Comparison of ENCODE assay signal across 38 cellular contexts in genomic region chr7:89514970-89515369, GRCh38.
"Had no signal": no experiment of that assay in that cellular context is flagged by ENCODE, and none has a peak within 500 bp of the region (broad histone marks: within the 10 kb centered on the region; RNA-seq: fewer than 3 reads in every experiment).

No MANE protein-coding gene starts in this region.

- H3K9me3 Mint-ChIP-seq: activated CD4-positive, alpha-beta memory T cell treated with anti-CD3 and anti-CD28 coated beads, Interleukin-2, amount 10 ng/mL, durations not matched to agents 7 days and 5 days; activated CD4-positive, alpha-beta T cell treated with anti-CD3 and anti-CD28 coated beads, Interleukin-2, amount 10 ng/mL, durations not matched to agents 7 days and 5 days; activated naive CD4-positive, alpha-beta T cell treated with anti-CD3 and anti-CD28 coated beads, Interleukin-2, amount 10 ng/mL, durations not matched to agents 7 days and 5 days; activated naive CD4-positive, alpha-beta T cell treated with anti-CD3 and anti-CD28 coated beads, Interleukin-2, amount 50 U/mL, for 24 hours; activated naive CD8-positive, alpha-beta T cell treated with anti-CD3 and anti-CD28 coated beads, Interleukin-2, amount 10 ng/mL, durations not matched to agents 7 days and 5 days; activated naive CD8-positive, alpha-beta T cell treated with anti-CD3 and anti-CD28 coated beads, Interleukin-2, amount 50 U/mL, for 24 hours; activated T-cell treated with anti-CD3 and anti-CD28 coated beads, Interleukin-2, amount 50 U/mL, for 24 hours; activated T-helper 2 cell treated with anti-CD3 and anti-CD28 coated beads, Interferon-gamma antibody, Interleukin-2, Interleukin-4, amounts not matched to agents 10 μg/mL and 5 μg/mL and 100 μg/mL, durations not matched to agents 14 hours and 24 hours and 36 hours; brain; T-helper 1 cell treated with Interleukin-12 subunit alpha and Interleukin-12 subunit beta and Interleukin-4 antibody, amounts not matched to agents 30 μg/mL and 1 μg/mL, for 36 hours; T-helper 2 cell treated with Interferon-gamma antibody and Interleukin-4, amounts not matched to agents 5 μg/mL and 100 μg/mL, for 36 hours; WTC11 had no signal

- H3K4me3 Mint-ChIP-seq: activated CD4-positive, alpha-beta memory T cell treated with anti-CD3 and anti-CD28 coated beads, Interleukin-2, amount 10 ng/mL, durations not matched to agents 7 days and 5 days; activated CD4-positive, alpha-beta T cell treated with anti-CD3 and anti-CD28 coated beads for 36 hours; activated CD4-positive, alpha-beta T cell treated with anti-CD3 and anti-CD28 coated beads, Interleukin-2, amount 10 ng/mL, durations not matched to agents 7 days and 5 days; activated CD8-positive, alpha-beta memory T cell treated with anti-CD3 and anti-CD28 coated beads, Interleukin-2, amount 10 ng/mL, durations not matched to agents 7 days and 5 days; activated CD8-positive, alpha-beta T cell treated with anti-CD3 and anti-CD28 coated beads, Interleukin-2, amount 10 ng/mL, durations not matched to agents 7 days and 5 days; activated naive CD4-positive, alpha-beta T cell treated with anti-CD3 and anti-CD28 coated beads, Interleukin-2, amount 10 ng/mL, durations not matched to agents 7 days and 5 days; activated naive CD4-positive, alpha-beta T cell treated with anti-CD3 and anti-CD28 coated beads, Interleukin-2, amount 50 U/mL, for 24 hours; activated naive CD8-positive, alpha-beta T cell; activated naive CD8-positive, alpha-beta T cell treated with anti-CD3 and anti-CD28 coated beads, Interleukin-2, amount 10 ng/mL, durations not matched to agents 7 days and 5 days; activated naive CD8-positive, alpha-beta T cell treated with anti-CD3 and anti-CD28 coated beads, Interleukin-2, amount 50 U/mL, for 24 hours; activated T-cell treated with anti-CD3 and anti-CD28 coated beads, Interleukin-2, amount 50 U/mL, for 24 hours; brain; central memory CD8-positive, alpha-beta T cell; T-helper 1 cell treated with Interleukin-12 subunit alpha and Interleukin-12 subunit beta and Interleukin-4 antibody, amounts not matched to agents 30 μg/mL and 1 μg/mL, for 36 hours; T-helper 2 cell treated with Interferon-gamma antibody and Interleukin-4, amounts not matched to agents 5 μg/mL and 100 μg/mL, for 36 hours; WTC11 had no signal

- H3K27me3 ChIP-seq: ascending aorta, cardiac muscle cell had no signal

- H3K36me3 Mint-ChIP-seq: activated CD8-positive, alpha-beta memory T cell treated with anti-CD3 and anti-CD28 coated beads, Interleukin-2, amount 10 ng/mL, durations not matched to agents 7 days and 5 days; activated naive CD4-positive, alpha-beta T cell treated with anti-CD3 and anti-CD28 coated beads, Interleukin-2, amount 10 ng/mL, durations not matched to agents 7 days and 5 days; activated naive CD4-positive, alpha-beta T cell treated with anti-CD3 and anti-CD28 coated beads, Interleukin-2, amount 50 U/mL, for 24 hours; activated naive CD8-positive, alpha-beta T cell; activated naive CD8-positive, alpha-beta T cell treated with anti-CD3 and anti-CD28 coated beads, Interleukin-2, amount 10 ng/mL, durations not matched to agents 7 days and 5 days; brain; WTC11 had no signal

- ATAC-seq: activated CD4-positive, alpha-beta T cell treated with anti-CD3 and anti-CD28 coated beads for 36 hours; activated CD4-positive, CD25-positive, alpha-beta regulatory T cell treated with anti-CD3 and anti-CD28 coated beads, Interleukin-2, amount 50 U/mL, for 24 hours; activated CD8-positive, alpha-beta memory T cell treated with anti-CD3 and anti-CD28 coated beads, Interleukin-2, amount 10 ng/mL, durations not matched to agents 7 days and 5 days; activated CD8-positive, alpha-beta T cell treated with anti-CD3 and anti-CD28 coated beads, Interleukin-2, amount 10 ng/mL, durations not matched to agents 7 days and 5 days; activated naive CD8-positive, alpha-beta T cell treated with anti-CD3 and anti-CD28 coated beads, Interleukin-2, amount 50 U/mL, for 24 hours; WTC11 had no signal

- H3K27ac Mint-ChIP-seq: activated CD4-positive, alpha-beta memory T cell treated with anti-CD3 and anti-CD28 coated beads, Interleukin-2, amount 10 ng/mL, durations not matched to agents 7 days and 5 days; activated CD4-positive, alpha-beta T cell treated with anti-CD3 and anti-CD28 coated beads for 36 hours; activated CD4-positive, alpha-beta T cell treated with anti-CD3 and anti-CD28 coated beads, Interleukin-2, amount 10 ng/mL, durations not matched to agents 7 days and 5 days; activated CD8-positive, alpha-beta memory T cell treated with anti-CD3 and anti-CD28 coated beads, Interleukin-2, amount 10 ng/mL, durations not matched to agents 7 days and 5 days; activated CD8-positive, alpha-beta T cell treated with anti-CD3 and anti-CD28 coated beads, Interleukin-2, amount 10 ng/mL, durations not matched to agents 7 days and 5 days; activated naive CD4-positive, alpha-beta T cell treated with anti-CD3 and anti-CD28 coated beads, Interleukin-2, amount 10 ng/mL, durations not matched to agents 7 days and 5 days; activated naive CD4-positive, alpha-beta T cell treated with anti-CD3 and anti-CD28 coated beads, Interleukin-2, amount 50 U/mL, for 24 hours; activated naive CD8-positive, alpha-beta T cell; activated naive CD8-positive, alpha-beta T cell treated with anti-CD3 and anti-CD28 coated beads, Interleukin-2, amount 10 ng/mL, durations not matched to agents 7 days and 5 days; activated naive CD8-positive, alpha-beta T cell treated with anti-CD3 and anti-CD28 coated beads, Interleukin-2, amount 50 U/mL, for 24 hours; activated T-cell treated with anti-CD3 and anti-CD28 coated beads, Interleukin-2, amount 50 U/mL, for 24 hours; activated T-helper 2 cell treated with anti-CD3 and anti-CD28 coated beads, Interferon-gamma antibody, Interleukin-2, Interleukin-4, amounts not matched to agents 10 μg/mL and 5 μg/mL and 100 μg/mL, durations not matched to agents 14 hours and 24 hours and 36 hours; brain; T-helper 1 cell treated with Interleukin-12 subunit alpha and Interleukin-12 subunit beta and Interleukin-4 antibody, amounts not matched to agents 30 μg/mL and 1 μg/mL, for 36 hours; T-helper 2 cell treated with Interferon-gamma antibody and Interleukin-4, amounts not matched to agents 5 μg/mL and 100 μg/mL, for 36 hours; WTC11 had no signal

- H3K9me3 ChIP-seq: ascending aorta had no signal

- H3K27me3 Mint-ChIP-seq: activated CD4-positive, alpha-beta memory T cell treated with anti-CD3 and anti-CD28 coated beads, Interleukin-2, amount 10 ng/mL, durations not matched to agents 7 days and 5 days; activated CD4-positive, alpha-beta T cell treated with anti-CD3 and anti-CD28 coated beads for 36 hours; activated CD4-positive, alpha-beta T cell treated with anti-CD3 and anti-CD28 coated beads, Interleukin-2, amount 10 ng/mL, durations not matched to agents 7 days and 5 days; activated CD8-positive, alpha-beta memory T cell treated with anti-CD3 and anti-CD28 coated beads, Interleukin-2, amount 10 ng/mL, durations not matched to agents 7 days and 5 days; activated naive CD4-positive, alpha-beta T cell treated with anti-CD3 and anti-CD28 coated beads, Interleukin-2, amount 10 ng/mL, durations not matched to agents 7 days and 5 days; activated naive CD4-positive, alpha-beta T cell treated with anti-CD3 and anti-CD28 coated beads, Interleukin-2, amount 50 U/mL, for 24 hours; activated naive CD8-positive, alpha-beta T cell; activated naive CD8-positive, alpha-beta T cell treated with anti-CD3 and anti-CD28 coated beads, Interleukin-2, amount 10 ng/mL, durations not matched to agents 7 days and 5 days; activated naive CD8-positive, alpha-beta T cell treated with anti-CD3 and anti-CD28 coated beads, Interleukin-2, amount 50 U/mL, for 24 hours; activated T-cell treated with anti-CD3 and anti-CD28 coated beads, Interleukin-2, amount 50 U/mL, for 24 hours; brain; central memory CD8-positive, alpha-beta T cell had no signal

- DNase-seq: activated CD4-positive, alpha-beta memory T cell treated with anti-CD3 and anti-CD28 coated beads, Interleukin-2, amount 10 ng/mL, durations not matched to agents 7 days and 5 days; activated CD4-positive, alpha-beta T cell treated with anti-CD3 and anti-CD28 coated beads for 1 hour; activated CD4-positive, alpha-beta T cell treated with anti-CD3 and anti-CD28 coated beads for 36 hours; activated CD4-positive, alpha-beta T cell treated with anti-CD3 and anti-CD28 coated beads for 48 hours; activated CD4-positive, alpha-beta T cell treated with anti-CD3 and anti-CD28 coated beads, Interleukin-2, amount 10 ng/mL, durations not matched to agents 7 days and 5 days; activated CD4-positive, alpha-beta T cell treated with anti-CD3 and anti-CD28 coated beads, Interleukin-2, amount 50 U/mL, for 48 hours; activated CD4-positive, CD25-positive, alpha-beta regulatory T cell; activated CD8-positive, alpha-beta memory T cell treated with anti-CD3 and anti-CD28 coated beads for 24 hours; activated CD8-positive, alpha-beta memory T cell treated with anti-CD3 and anti-CD28 coated beads, Interleukin-2, amount 10 ng/mL, durations not matched to agents 7 days and 5 days; activated CD8-positive, alpha-beta memory T cell treated with anti-CD3 and anti-CD28 coated beads, Interleukin-2, amount 50 U/mL, for 48 hours; activated CD8-positive, alpha-beta T cell treated with anti-CD3 and anti-CD28 coated beads, Interleukin-2, amount 10 ng/mL, durations not matched to agents 7 days and 5 days; activated effector memory CD4-positive, alpha-beta T cell treated with Interleukin-2 at 50 U/mL for 16 hours; activated gamma-delta T cell; activated naive CD4-positive, alpha-beta T cell treated with anti-CD3 and anti-CD28 coated beads, Interleukin-2, amount 10 ng/mL, durations not matched to agents 7 days and 5 days; activated naive CD4-positive, alpha-beta T cell treated with Interleukin-2 at 50 U/mL for 16 hours; activated naive CD8-positive, alpha-beta T cell treated with anti-CD3 and anti-CD28 coated beads, Interleukin-2, amount 10 ng/mL, durations not matched to agents 7 days and 5 days; activated naive CD8-positive, alpha-beta T cell treated with anti-CD3 and anti-CD28 coated beads, Interleukin-2, amount 50 U/mL, for 24 hours; activated T-cell treated with anti-CD3 and anti-CD28 coated beads, Interleukin-2, amount 50 U/mL, for 24 hours; activated T-cell treated with anti-CD3 and anti-CD28 coated beads, Interleukin-2, amount 50 U/mL, for 48 hours; amygdala; anterior cingulate cortex; caudate nucleus; cerebellar nuclear complex; T-helper 1 cell; T-helper 2 cell; T-helper 9 cell; WERI-Rb-1 had no signal

- H3K4me1 ChIP-seq: ascending aorta had no signal

- H3K36me3 ChIP-seq: ascending aorta, cardiac muscle cell, WERI-Rb-1 had no signal

- H3K27ac ChIP-seq: ascending aorta, cardiac muscle cell, WERI-Rb-1 had no signal

- H3K4me1 Mint-ChIP-seq: activated CD4-positive, alpha-beta memory T cell treated with anti-CD3 and anti-CD28 coated beads, Interleukin-2, amount 10 ng/mL, durations not matched to agents 7 days and 5 days; activated CD4-positive, alpha-beta T cell treated with anti-CD3 and anti-CD28 coated beads for 36 hours; activated CD4-positive, alpha-beta T cell treated with anti-CD3 and anti-CD28 coated beads, Interleukin-2, amount 10 ng/mL, durations not matched to agents 7 days and 5 days; activated CD8-positive, alpha-beta memory T cell treated with anti-CD3 and anti-CD28 coated beads, Interleukin-2, amount 10 ng/mL, durations not matched to agents 7 days and 5 days; activated naive CD4-positive, alpha-beta T cell treated with anti-CD3 and anti-CD28 coated beads, Interleukin-2, amount 10 ng/mL, durations not matched to agents 7 days and 5 days; activated naive CD4-positive, alpha-beta T cell treated with anti-CD3 and anti-CD28 coated beads, Interleukin-2, amount 50 U/mL, for 24 hours; activated naive CD8-positive, alpha-beta T cell treated with anti-CD3 and anti-CD28 coated beads, Interleukin-2, amount 10 ng/mL, durations not matched to agents 7 days and 5 days; activated naive CD8-positive, alpha-beta T cell treated with anti-CD3 and anti-CD28 coated beads, Interleukin-2, amount 50 U/mL, for 24 hours; brain; central memory CD8-positive, alpha-beta T cell; WTC11 had no signal

- H3K4me3 ChIP-seq: ascending aorta, cardiac muscle cell had no signal
